In the genomic region with DNA sequence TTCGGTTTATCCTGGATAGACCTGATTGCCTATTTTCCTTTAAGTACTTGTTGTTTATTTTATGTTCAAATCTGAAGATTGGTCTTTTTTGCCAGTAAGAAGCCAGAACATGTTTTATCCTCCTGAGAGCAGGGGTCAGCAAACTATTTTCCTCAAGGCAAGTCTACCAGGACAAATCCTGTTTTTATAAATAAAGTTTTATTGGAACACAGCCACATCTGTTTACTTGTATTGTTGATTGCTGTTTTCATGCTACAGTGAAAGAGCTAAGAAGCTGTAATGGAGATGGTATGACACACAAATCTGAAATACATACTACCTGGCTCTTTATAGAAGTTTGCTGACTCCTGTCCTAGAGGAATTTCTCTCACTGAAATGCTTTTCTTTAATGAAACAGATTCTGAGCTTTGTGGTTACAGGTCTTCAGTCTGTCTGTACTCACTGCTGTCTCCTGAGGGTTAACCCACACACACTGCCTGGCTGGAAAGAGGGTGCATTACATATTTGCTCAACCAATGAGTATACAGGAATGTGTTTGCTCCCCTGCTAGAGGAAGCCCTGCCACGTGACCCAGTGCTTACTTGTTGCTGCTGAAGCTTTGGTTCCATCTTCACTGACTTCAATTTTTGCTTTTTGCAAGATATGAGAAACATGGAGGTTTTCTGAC, we compare ENCODE assay signal across 29 cellular contexts. TPM values are rescaled to one million over a fixed set of nuclear protein-coding genes. Genes with fewer than 3 reads are reported as not detected.
A peak's percentile ranks its signal among the peaks of the same experiment; 100 is the strongest.
DNase-seq lines count a peak whose midpoint lies in the region; ATAC-seq and TF ChIP-seq lines count a peak whose summit lies in the region.
"Had no signal": no experiment of that assay in that cellular context is flagged by ENCODE, and none has a peak within 500 bp of the region (broad histone marks: within the 10 kb centered on the region; RNA-seq: fewer than 3 reads in every experiment).

No MANE protein-coding gene starts in this region.

- no peak overlapping the region for H3K27ac Mint-ChIP-seq in T-helper 2 cell treated with Interferon-gamma antibody and Interleukin-4, amounts not matched to agents 5 μg/mL and 100 μg/mL, for 36 hours
- H3K27ac Mint-ChIP-seq: activated CD4-positive, alpha-beta T cell treated with anti-CD3 and anti-CD28 coated beads, Interleukin-2, amount 10 ng/mL, durations not matched to agents 24 days and 14 days; activated naive CD4-positive, alpha-beta T cell treated with anti-CD3 and anti-CD28 coated beads, Interleukin-2, amount 50 U/mL, for 24 hours; effector memory CD8-positive, alpha-beta T cell; WTC11 had no signal

- H3K79me2 ChIP-seq in smooth muscle cell (ENCODE audit: low read depth) = no peaks in the 10 kb centered on the region
- H3K79me2 ChIP-seq: parathyroid adenoma had no signal

- H3K4me3 ChIP-seq in cardiac fibroblast (replicated peaks in 1 of 2; ENCODE audit: low read depth in 2 of 2, low read length in 2 of 2) (no peak overlapping the region), smooth muscle cell (no peak overlapping the region), MG63 (no peak overlapping the region)
- H3K4me3 ChIP-seq: heart left ventricle, right atrium auricular region, SJSA1, tibial nerve had no signal

- ATAC-seq in GM19395 (IDR thresholded peaks at IDR 0.05; ENCODE audit: unreplicated experiment) = peak; percentile 61
- ATAC-seq: effector memory CD8-positive, alpha-beta T cell; heart left ventricle; WTC11 had no signal

- peak overlapping the region; percentile 38 for H3K27ac ChIP-seq in smooth muscle cell (ENCODE audit: low read depth)
- H3K27ac ChIP-seq: heart left ventricle, HL-60, parathyroid adenoma, right atrium auricular region, SJSA1, tibial nerve had no signal

- DNase-seq in LHCN-M2 (ENCODE audit: low read depth) = peak; percentile 82
- DNase-seq in cardiac fibroblast (ENCODE audit: low read depth in 2 of 2) = peak; percentile 21 to 58
- no peak for DNase-seq in smooth muscle cell (lab: John Stamatoyannopoulos, UW; ENCODE audit: unreplicated experiment)
- no peak for DNase-seq in T-helper 2 cell treated with Interferon-gamma antibody and Interleukin-4, amounts not matched to agents 5 μg/mL and 100 μg/mL, for 36 hours (ENCODE audit: low spot score)
- DNase-seq in MG63 = no peak
- DNase-seq in glomerular visceral epithelial cell (ENCODE audit: extremely low spot score) = no peak
- DNase-seq: activated CD4-positive, alpha-beta T cell treated with anti-CD3 and anti-CD28 coated beads, Interleukin-2, amount 10 ng/mL, durations not matched to agents 24 days and 14 days; activated CD8-positive, alpha-beta memory T cell treated with anti-CD3 and anti-CD28 coated beads for 24 hours; C1 segment of cervical spinal cord; caudate nucleus; COR-L47; cortex of kidney; DMS79; effector memory CD8-positive, alpha-beta T cell; erythroblast; foreskin fibroblast; GDM1; heart left ventricle; NCI-H446; NCI-H82; stimulated activated CD4-positive, alpha-beta T cell treated with anti-CD3 and anti-CD28 coated beads, Interleukin-4, amount 100 ng/mL, for 24 hours had no signal

- peaks cover 4% of the 10 kb centered on the region for H3K36me3 Mint-ChIP-seq in T-helper 2 cell treated with Interferon-gamma antibody and Interleukin-4, amounts not matched to agents 5 μg/mL and 100 μg/mL, for 36 hours (ENCODE audit: low read depth)

- H4K20me1 ChIP-seq in smooth muscle cell (ENCODE audit: low read depth) = peaks cover 5% of the 10 kb centered on the region

- no peak for TF ChIP-seq CTCF in cardiac fibroblast (IDR thresholded peaks at IDR 0.05; ENCODE audit: low read depth, low read length)
- no peak for TF ChIP-seq CTCF in smooth muscle cell (IDR thresholded peaks at IDR 0.05; ENCODE audit: borderline replicate concordance, insufficient read depth, poor library complexity, severe bottlenecking)

- H3K9me3 ChIP-seq in smooth muscle cell (replicated peaks; ENCODE audit: low read depth) (no peaks in the 10 kb centered on the region), MG63 (no peaks in the 10 kb centered on the region)
- H3K9me3 ChIP-seq: heart left ventricle, right atrium auricular region, SJSA1, tibial nerve had no signal

- H3K27me3 ChIP-seq in smooth muscle cell (ENCODE audit: low read depth) = no peaks in the 10 kb centered on the region
- no peaks in the 10 kb centered on the region for H3K27me3 ChIP-seq in MG63
- H3K27me3 ChIP-seq: heart left ventricle, right atrium auricular region, SJSA1, tibial nerve had no signal

- peaks cover 2% of the 10 kb centered on the region for H3K4me1 Mint-ChIP-seq in T-helper 2 cell treated with Interferon-gamma antibody and Interleukin-4, amounts not matched to agents 5 μg/mL and 100 μg/mL, for 36 hours (ENCODE audit: low read depth)
- H3K4me1 Mint-ChIP-seq: activated CD4-positive, alpha-beta T cell treated with anti-CD3 and anti-CD28 coated beads, Interleukin-2, amount 10 ng/mL, durations not matched to agents 24 days and 14 days; activated naive CD4-positive, alpha-beta T cell treated with anti-CD3 and anti-CD28 coated beads, Interleukin-2, amount 50 U/mL, for 24 hours; WTC11 had no signal

- no peaks in the 10 kb centered on the region for H3K4me1 ChIP-seq in smooth muscle cell (ENCODE audit: low read depth)
- H3K4me1 ChIP-seq: heart left ventricle, parathyroid adenoma, right atrium auricular region had no signal

- H3K36me3 ChIP-seq in smooth muscle cell (ENCODE audit: low read depth) (peaks cover 26% of the 10 kb centered on the region), MG63 (peaks cover 16% of the 10 kb centered on the region)
- H3K36me3 ChIP-seq: right atrium auricular region had no signal

- H3K9ac ChIP-seq in smooth muscle cell (ENCODE audit: low read depth) = no peak overlapping the region
- H3K9ac ChIP-seq: parathyroid adenoma had no signal

- no peaks in the 10 kb centered on the region for H3K27me3 Mint-ChIP-seq in T-helper 2 cell treated with Interferon-gamma antibody and Interleukin-4, amounts not matched to agents 5 μg/mL and 100 μg/mL, for 36 hours (ENCODE audit: low read depth)
- H3K27me3 Mint-ChIP-seq: activated CD4-positive, alpha-beta T cell treated with anti-CD3 and anti-CD28 coated beads, Interleukin-2, amount 10 ng/mL, durations not matched to agents 24 days and 14 days; activated naive CD4-positive, alpha-beta T cell treated with anti-CD3 and anti-CD28 coated beads, Interleukin-2, amount 50 U/mL, for 24 hours had no signal

- WGBS in smooth muscle cell (ENCODE audit: low lambda C conversion rate) = 94% methylated on average over 2 of the region's 2 CpGs

- no peak overlapping the region for H3K4me2 ChIP-seq in smooth muscle cell

- H3K9me3 Mint-ChIP-seq in T-helper 2 cell treated with Interferon-gamma antibody and Interleukin-4, amounts not matched to agents 5 μg/mL and 100 μg/mL, for 36 hours = no peaks in the 10 kb centered on the region
- H3K9me3 Mint-ChIP-seq: activated CD4-positive, alpha-beta T cell treated with anti-CD3 and anti-CD28 coated beads, Interleukin-2, amount 10 ng/mL, durations not matched to agents 24 days and 14 days; activated naive CD4-positive, alpha-beta T cell treated with anti-CD3 and anti-CD28 coated beads, Interleukin-2, amount 50 U/mL, for 24 hours; effector memory CD8-positive, alpha-beta T cell; WTC11 had no signal

- H2AFZ ChIP-seq in smooth muscle cell (ENCODE audit: low read depth) = no peak overlapping the region
- H2AFZ ChIP-seq: parathyroid adenoma had no signal

- H3F3A ChIP-seq in smooth muscle cell (ENCODE audit: low read depth) = peaks cover 51% of the 10 kb centered on the region

- no peak overlapping the region for H3K4me3 Mint-ChIP-seq in T-helper 2 cell treated with Interferon-gamma antibody and Interleukin-4, amounts not matched to agents 5 μg/mL and 100 μg/mL, for 36 hours
- H3K4me3 Mint-ChIP-seq: activated CD4-positive, alpha-beta T cell treated with anti-CD3 and anti-CD28 coated beads, Interleukin-2, amount 10 ng/mL, durations not matched to agents 24 days and 14 days; activated naive CD4-positive, alpha-beta T cell treated with anti-CD3 and anti-CD28 coated beads, Interleukin-2, amount 50 U/mL, for 24 hours; effector memory CD8-positive, alpha-beta T cell; WTC11 had no signal

RNA-seq across cellular contexts. Expression of gene MRPL44, which starts 22.6 kb away (rescaled TPM):
- total RNA-seq in LHCN-M2 (2014; rRNA removed) (36.2 and 38.3 TPM in 2 replicates), smooth muscle cell (23.2 and 34.5 TPM in 2 replicates)
- polyA plus RNA-seq in LHCN-M2 (2012) = 16.6 TPM
- 23.5 and 25.4 TPM in 2 replicates for polyA plus RNA-seq in smooth muscle cell
- total RNA-seq in MG63 (2014; rRNA removed; shearing (Covaris generic); ENCODE audit: low replicate concordance) = 32.9 and 42.7 TPM in 2 replicates

RNA-seq across cellular contexts. Expression of gene WDFY1, which starts 34.7 kb away (rescaled TPM):
- total RNA-seq in LHCN-M2 (2014; rRNA removed) = 45.5 and 48.6 TPM in 2 replicates
- 16.3 TPM for polyA plus RNA-seq in LHCN-M2 (2012)
- total RNA-seq in smooth muscle cell = 58.6 and 68.3 TPM in 2 replicates
- polyA plus RNA-seq in smooth muscle cell = 31.6 and 33.1 TPM in 2 replicates
- total RNA-seq in MG63 (2014; rRNA removed; shearing (Covaris generic); ENCODE audit: low replicate concordance) = 23.4 and 23.6 TPM in 2 replicates

RNA-seq across cellular contexts. Expression of gene SERPINE2, which starts 59.2 kb away (rescaled TPM):
- total RNA-seq in LHCN-M2 (2014; rRNA removed) (87.3 and 97.9 TPM in 2 replicates), smooth muscle cell (2,183 and 2,362 TPM in 2 replicates)
- polyA plus RNA-seq in LHCN-M2 (2012) = 112 TPM
- polyA plus RNA-seq in smooth muscle cell = 2,391 and 3,094 TPM in 2 replicates
- total RNA-seq in MG63 (2014; rRNA removed; shearing (Covaris generic); ENCODE audit: low replicate concordance) = 66.8 and 78.2 TPM in 2 replicates

Comparison
In these comparisons a context has a peak if more than half of its experiments do, and no peak if none do; other contexts are left out.
1. DNase-seq: peak in LHCN-M2 (single experiment) and cardiac fibroblast (2 of 2); none in smooth muscle cell (single experiment), T-helper 2 cell treated with Interferon-gamma antibody and Interleukin-4, amounts not matched to agents 5 μg/mL and 100 μg/mL, for 36 hours (single experiment), MG63 (single experiment) and glomerular visceral epithelial cell (single experiment).
2. RNA of gene SERPINE2, which starts 59.2 kb away (total RNA-seq): 2,183 to 2,362 TPM in smooth muscle cell; 87.3 to 97.9 TPM in LHCN-M2 and 66.8 to 78.2 TPM in MG63; every median in the first group is over 10 times any median in the second.